ENCODE assay signal across 6 cellular contexts in genomic region chr3:1808590-1808989, GRCh38.
"Had no signal": no experiment of that assay in that cellular context is flagged by ENCODE, and none has a peak within 500 bp of the region (broad histone marks: within the 10 kb centered on the region; RNA-seq: fewer than 3 reads in every experiment).

No MANE protein-coding gene starts in this region.

- ATAC-seq: HepG2 had no signal

- H3K27ac ChIP-seq: HL-60 had no signal

- FAIRE-seq: HepG2, HTR-8/SVneo had no signal

- DNase-seq: IMR-90, KBM-7, KG1 had no signal
